In genomic region chr10:29450405-29450804, GRCh38 we compare ENCODE assay signal across 10 cellular contexts.
"Had no signal": no experiment of that assay in that cellular context is flagged by ENCODE, and none has a peak within 500 bp of the region (broad histone marks: within the 10 kb centered on the region; RNA-seq: fewer than 3 reads in every experiment).

No MANE protein-coding gene starts in this region.

- H3K27ac ChIP-seq: GM23248, KMS-11 had no signal

- H2AFZ ChIP-seq: GM23248 had no signal

- H3K4me3 ChIP-seq: GM23248, HAP-1 had no signal

- H3K9me3 ChIP-seq: HAP-1 had no signal

- ATAC-seq: HCT116 had no signal

- H3K36me3 ChIP-seq: HAP-1 had no signal

- H3K9ac ChIP-seq: GM23248, KMS-11 had no signal

- H3K4me2 ChIP-seq: KMS-11 had no signal

- H3K4me1 ChIP-seq: HAP-1 had no signal

- H3K4me3 Mint-ChIP-seq: HFFc6 had no signal

- H3K27ac Mint-ChIP-seq: HFFc6 had no signal

- H3K9me3 Mint-ChIP-seq: HFFc6 had no signal

- DNase-seq: GM23248, GOT3, H7, HFFc6, IMR-90, Karpas-422, KBM-7 had no signal
